9 cellular contexts compared by ENCODE assay signal in the genomic region with DNA sequence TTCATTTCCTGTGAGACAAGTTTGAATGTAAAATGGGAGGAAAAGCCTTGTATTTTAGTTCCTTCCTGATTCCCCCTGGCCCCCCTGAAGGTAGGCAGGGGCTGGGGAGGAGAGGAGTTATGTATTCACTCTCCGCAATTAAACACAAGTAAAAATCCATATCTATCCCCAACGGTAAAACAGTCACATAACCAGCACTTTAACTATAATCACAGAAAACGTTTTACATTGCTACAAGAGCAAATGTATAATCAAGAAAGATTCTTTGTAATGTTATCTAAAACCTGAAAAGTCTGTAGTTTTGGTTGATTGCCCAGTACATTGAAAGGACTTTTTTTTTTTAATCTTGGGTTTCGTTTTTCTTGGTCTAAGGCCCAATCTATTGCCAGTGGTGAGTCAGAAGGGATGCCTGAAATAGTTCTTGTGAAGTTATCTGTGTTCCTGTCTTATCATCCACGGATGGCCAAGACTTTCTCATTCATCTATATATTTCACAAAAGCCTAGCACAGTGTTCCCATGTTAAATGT. TPM values are rescaled to one million over a fixed set of nuclear protein-coding genes. Genes with fewer than 3 reads are reported as not detected.
DNase-seq lines count a peak whose midpoint lies in the region; ATAC-seq and TF ChIP-seq lines count a peak whose summit lies in the region.
"Had no signal": no experiment of that assay in that cellular context is flagged by ENCODE, and none has a peak within 500 bp of the region (broad histone marks: within the 10 kb centered on the region; RNA-seq: fewer than 3 reads in every experiment).

No MANE protein-coding gene starts in this region.

- H3K4me3 Mint-ChIP-seq in activated naive CD4-positive, alpha-beta T cell treated with anti-CD3 and anti-CD28 coated beads for 36 hours, result no peak overlapping the region
- H3K4me3 Mint-ChIP-seq: activated CD4-positive, alpha-beta T cell treated with anti-CD3 and anti-CD28 coated beads for 36 hours had no signal

- CTCF ChIA-PET in activated naive CD4-positive, alpha-beta T cell treated with anti-CD3 and anti-CD28 coated beads for 36 hours (lab: Charles Lee), result no interaction called here

- peak; percentile 54 for DNase-seq in GM10266 (ENCODE audit: extremely low spot score)
- peak; percentile 91 for DNase-seq in choroid plexus epithelial cell (ENCODE audit: low read depth)
- peak; percentile 94 for DNase-seq in osteoblast (ENCODE audit: insufficient read length, low spot score, missing footprints)
- no peak for DNase-seq in activated naive CD4-positive, alpha-beta T cell treated with anti-CD3 and anti-CD28 coated beads for 36 hours
- no peak for DNase-seq in activated effector memory CD4-positive, alpha-beta T cell treated with Interleukin-2 at 50 U/mL for 16 hours
- DNase-seq: activated CD4-positive, alpha-beta T cell treated with anti-CD3 and anti-CD28 coated beads for 36 hours had no signal

- no peaks in the 10 kb centered on the region for H3K4me1 Mint-ChIP-seq in activated naive CD4-positive, alpha-beta T cell treated with anti-CD3 and anti-CD28 coated beads for 36 hours (ENCODE audit: low read depth)
- H3K4me1 Mint-ChIP-seq: activated CD4-positive, alpha-beta T cell treated with anti-CD3 and anti-CD28 coated beads for 36 hours had no signal

- peaks cover 8% of the 10 kb centered on the region for H3K27me3 Mint-ChIP-seq in activated naive CD4-positive, alpha-beta T cell treated with anti-CD3 and anti-CD28 coated beads for 36 hours (ENCODE audit: low read depth)

- H3K27ac ChIP-seq in HUES48 (ENCODE audit: low read depth, low read length) (peak overlapping the region; percentile 44), osteoblast (ENCODE audit: low read depth, low read length) (peak overlapping the region; percentile 45)

- H3K36me3 Mint-ChIP-seq in activated naive CD4-positive, alpha-beta T cell treated with anti-CD3 and anti-CD28 coated beads for 36 hours (ENCODE audit: low read depth), result no peaks in the 10 kb centered on the region

- no peaks in the 10 kb centered on the region for H3K9me3 Mint-ChIP-seq in activated naive CD4-positive, alpha-beta T cell treated with anti-CD3 and anti-CD28 coated beads for 36 hours

- H2AFZ ChIP-seq in osteoblast (ENCODE audit: low read length), result no peak overlapping the region

- TF ChIP-seq CTCF in GM10266 (IDR thresholded peaks at IDR 0.05; ENCODE audit: control insufficient read depth, insufficient read depth, low read depth, missing control alignments) (no peak), choroid plexus epithelial cell (conservative IDR thresholded peaks at IDR 0.05; ENCODE audit: low read depth, low read length) (no peak), osteoblast (IDR thresholded peaks at IDR 0.05; ENCODE audit: extremely low read depth, low read depth, low read length) (no peak)

- no peaks in the 10 kb centered on the region for H3K79me2 ChIP-seq in osteoblast (ENCODE audit: insufficient read depth, low read length)

- intact Hi-C loops in activated naive CD4-positive, alpha-beta T cell treated with anti-CD3 and anti-CD28 coated beads for 36 hours (cut with micrococcal nuclease), result no loop called here

- H3K27me3 ChIP-seq in HUES48 (ENCODE audit: control insufficient read depth, insufficient read depth, low read length) (no peaks in the 10 kb centered on the region), osteoblast (ENCODE audit: insufficient read depth, low read length) (peaks cover 6% of the 10 kb centered on the region)

- H3K9me3 ChIP-seq in HUES48 (ENCODE audit: control insufficient read depth, insufficient read depth, low read length) (no peaks in the 10 kb centered on the region), osteoblast (ENCODE audit: low read depth, low read length) (no peaks in the 10 kb centered on the region)

- H3K4me3 ChIP-seq in HUES48 (ENCODE audit: low read depth, low read length) (no peak overlapping the region), choroid plexus epithelial cell (ENCODE audit: low read depth, low read length) (no peak overlapping the region), osteoblast (ENCODE audit: insufficient read depth, low read length) (no peak overlapping the region)

- no peaks in the 10 kb centered on the region for H4K20me1 ChIP-seq in osteoblast (ENCODE audit: insufficient read depth, low read length)

- ATAC-seq in HG03139 (IDR thresholded peaks at IDR 0.05; ENCODE audit: unreplicated experiment) (no peak), GM18520 (IDR thresholded peaks at IDR 0.05; ENCODE audit: unreplicated experiment) (no peak)
- ATAC-seq: activated CD4-positive, alpha-beta T cell treated with anti-CD3 and anti-CD28 coated beads for 36 hours had no signal

- H3K9ac ChIP-seq in HUES48 (ENCODE audit: low read depth, low read length), result no peak overlapping the region

- no peak overlapping the region for H3K27ac Mint-ChIP-seq in activated naive CD4-positive, alpha-beta T cell treated with anti-CD3 and anti-CD28 coated beads for 36 hours
- H3K27ac Mint-ChIP-seq: activated CD4-positive, alpha-beta T cell treated with anti-CD3 and anti-CD28 coated beads for 36 hours had no signal

- H3K36me3 ChIP-seq in HUES48 (ENCODE audit: control insufficient read depth, insufficient read depth, low read length) (no peaks in the 10 kb centered on the region), osteoblast (ENCODE audit: insufficient read depth, low read length) (no peaks in the 10 kb centered on the region)

- H3K4me1 ChIP-seq in HUES48 (ENCODE audit: control insufficient read depth, insufficient read depth, low read length) (peaks cover 14% of the 10 kb centered on the region), osteoblast (ENCODE audit: insufficient read depth, low read length) (peaks cover 12% of the 10 kb centered on the region)

- H3K4me2 ChIP-seq in osteoblast (ENCODE audit: insufficient read depth, low read length), result peak overlapping the region; percentile 52

RNA-seq across cellular contexts. Expression of gene CCNYL1, which starts 34.5 kb away (rescaled TPM):
- total RNA-seq in osteoblast, result 14.1 and 15.9 TPM in 2 replicates
- 1 to 10 TPM; 2.5 to 2.7 TPM for total RNA-seq in activated naive CD4-positive, alpha-beta T cell treated with anti-CD3 and anti-CD28 coated beads for 36 hours

RNA-seq across cellular contexts. Expression of gene METTL21A, which starts 51.7 kb away (rescaled TPM):
- 8.5 and 13.4 TPM in 2 replicates for total RNA-seq in osteoblast
- total RNA-seq in activated naive CD4-positive, alpha-beta T cell treated with anti-CD3 and anti-CD28 coated beads for 36 hours, result 10 to 100 TPM; 18.6 to 19.0 TPM

Comparison
In these comparisons a context has a peak if more than half of its experiments do, and no peak if none do; other contexts are left out.
1. DNase-seq: peak in GM10266 (single experiment), choroid plexus epithelial cell (single experiment) and osteoblast (single experiment); none in activated naive CD4-positive, alpha-beta T cell treated with anti-CD3 and anti-CD28 coated beads for 36 hours (single experiment) and activated effector memory CD4-positive, alpha-beta T cell treated with Interleukin-2 at 50 U/mL for 16 hours (single experiment).